16 cellular contexts compared by ENCODE assay signal in the genomic region with DNA sequence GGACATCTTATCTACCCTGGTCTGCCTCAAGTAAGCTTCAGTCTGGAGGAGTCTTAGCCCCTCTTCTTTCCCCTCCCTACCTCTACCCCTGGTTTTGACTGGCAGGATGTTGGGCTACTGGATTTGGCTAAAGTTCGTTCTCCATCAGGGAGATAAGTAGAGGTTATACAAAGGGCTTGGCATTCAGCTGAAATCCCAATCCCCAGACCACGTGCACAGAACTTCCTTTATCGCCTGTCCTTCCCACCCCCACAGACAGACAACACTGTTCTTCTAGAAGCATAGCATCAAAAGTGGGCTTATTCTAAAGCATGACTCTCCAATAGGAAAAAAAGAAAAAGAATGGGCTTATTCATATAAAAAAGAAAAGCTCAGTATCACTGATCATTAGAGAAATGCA. TPM values are rescaled to one million over a fixed set of nuclear protein-coding genes. Genes with fewer than 3 reads are reported as not detected.
DNase-seq lines count a peak whose midpoint lies in the region; ATAC-seq and TF ChIP-seq lines count a peak whose summit lies in the region.
"Had no signal": no experiment of that assay in that cellular context is flagged by ENCODE, and none has a peak within 500 bp of the region (broad histone marks: within the 10 kb centered on the region; RNA-seq: fewer than 3 reads in every experiment).

No MANE protein-coding gene starts in this region.

- H3K23ac ChIP-seq in mesendoderm (ENCODE audit: low read length), result no peak overlapping the region

- H3K56ac ChIP-seq in mesendoderm (ENCODE audit: low read length), result no peak overlapping the region

- H3K36me3 ChIP-seq in right atrium auricular region (no peaks in the 10 kb centered on the region), heart right ventricle (no peaks in the 10 kb centered on the region), mesendoderm (ENCODE audit: control insufficient read depth, insufficient read depth, low read length) (no peaks in the 10 kb centered on the region)
- H3K36me3 ChIP-seq: BLaER1, HAP-1 had no signal

- H3K18ac ChIP-seq in mesendoderm (ENCODE audit: low read length), result no peak overlapping the region

- no peak overlapping the region for H2AK5ac ChIP-seq in mesendoderm (ENCODE audit: low read length)

- no peaks in the 10 kb centered on the region for H3K36me3 Mint-ChIP-seq in activated naive CD4-positive, alpha-beta T cell treated with anti-CD3 and anti-CD28 coated beads, Interleukin-2, amount 50 U/mL, for 72 hours
- H3K36me3 Mint-ChIP-seq: CD8-positive, alpha-beta memory T cell had no signal

- 13 to 34% methylated on average over 3 of the region's 3 CpGs for WGBS in heart right ventricle, 2 donors
- WGBS in mesendoderm (ENCODE audit: extremely low coverage, insufficient coverage, low lambda C conversion rate), result no CpG with 5 or more reads among the region's 3 CpGs

- H3K4me1 ChIP-seq in right atrium auricular region (peaks cover 0 to 5% of the 10 kb centered on the region in 2 donors), heart right ventricle (peaks cover 0 to 47% (median 17%) of the 10 kb centered on the region in 9 donors), mesendoderm (ENCODE audit: control insufficient read depth, low read depth, low read length) (no peaks in the 10 kb centered on the region)
- H3K4me1 ChIP-seq: HAP-1 had no signal

- no peak overlapping the region for H4K8ac ChIP-seq in mesendoderm (ENCODE audit: low read depth, low read length)

- DNase-seq in cardiac septum (ENCODE audit: low spot score) (peak; percentile 1), right atrium auricular region (ENCODE audit: low spot score) (no peak), heart right ventricle (peak in 1 of 2 donors; percentile 23), mesendoderm (peak; percentile 10), NCI-H748 (lab: John Stamatoyannopoulos, UW; ENCODE audit: unreplicated experiment) (no peak), putamen (ENCODE audit: low spot score) (no peak)
- no peak for DNase-seq in activated naive CD4-positive, alpha-beta T cell treated with anti-CD3 and anti-CD28 coated beads, Interleukin-2, amount 50 U/mL, for 72 hours (ENCODE audit: low spot score in 2 of 2)
- DNase-seq: 8988T; AML-193; CD8-positive, alpha-beta memory T cell; DMS53; GF-D8 had no signal

- H3K4me3 ChIP-seq in right atrium auricular region (no peak overlapping the region), heart right ventricle (no peak overlapping the region), mesendoderm (ENCODE audit: low read length) (no peak overlapping the region)
- H3K4me3 ChIP-seq: BLaER1, HAP-1 had no signal

- no peaks in the 10 kb centered on the region for H3K79me1 ChIP-seq in mesendoderm (ENCODE audit: low read length)

- no peak overlapping the region for H3K27ac ChIP-seq in right atrium auricular region
- H3K27ac ChIP-seq in heart right ventricle, result peak overlapping the region in 7 of 10 donors; percentile 25 to 64 (median 39)
- H3K27ac ChIP-seq in mesendoderm (ENCODE audit: low read depth, low read length), result no peak overlapping the region
- H3K27ac ChIP-seq: BLaER1 had no signal

- no peak overlapping the region for H2BK5ac ChIP-seq in mesendoderm (ENCODE audit: low read length)

- H3K9me3 ChIP-seq in right atrium auricular region, result no peaks in the 10 kb centered on the region
- H3K9me3 ChIP-seq in heart right ventricle, result no peaks in the 10 kb centered on the region
- H3K9me3 ChIP-seq: BLaER1, HAP-1 had no signal

- no peak overlapping the region for H2BK15ac ChIP-seq in mesendoderm (replicated peaks; ENCODE audit: low read depth)

- intact Hi-C loops in cardiac septum (cut with DNase I) (no loop called here), heart right ventricle (cut with DNase I) (no loop called here)

- ATAC-seq in heart right ventricle, result peak in 7 of 8 donors; percentile 21 to 79 (median 56)
- ATAC-seq in activated naive CD4-positive, alpha-beta T cell treated with anti-CD3 and anti-CD28 coated beads, Interleukin-2, amount 50 U/mL, for 72 hours, result no peak

- no peaks in the 10 kb centered on the region for H3K9me3 Mint-ChIP-seq in activated naive CD4-positive, alpha-beta T cell treated with anti-CD3 and anti-CD28 coated beads, Interleukin-2, amount 50 U/mL, for 72 hours
- H3K9me3 Mint-ChIP-seq: CD8-positive, alpha-beta memory T cell had no signal

- no peak for TF ChIP-seq CTCF in right atrium auricular region (IDR thresholded peaks at IDR 0.05)
- no peak for TF ChIP-seq CTCF in heart right ventricle (IDR thresholded peaks at IDR 0.05)

- no peaks in the 10 kb centered on the region for H3K79me2 ChIP-seq in mesendoderm (ENCODE audit: control insufficient read depth, insufficient read depth, low read length)

- H3K4me2 ChIP-seq in mesendoderm (ENCODE audit: low read length), result no peak overlapping the region
- H3K4me2 ChIP-seq: BLaER1 had no signal

- H3K27ac Mint-ChIP-seq in activated naive CD4-positive, alpha-beta T cell treated with anti-CD3 and anti-CD28 coated beads, Interleukin-2, amount 50 U/mL, for 72 hours, result no peak overlapping the region
- H3K27ac Mint-ChIP-seq: CD8-positive, alpha-beta memory T cell had no signal

- H3K27me3 ChIP-seq in right atrium auricular region, result no peaks in the 10 kb centered on the region
- peaks cover 0 to 5% (median 0%) of the 10 kb centered on the region in 7 donors for H3K27me3 ChIP-seq in heart right ventricle
- H3K27me3 ChIP-seq in mesendoderm (ENCODE audit: insufficient read depth, low read length, poor library complexity), result no peaks in the 10 kb centered on the region
- H3K27me3 ChIP-seq: BLaER1 had no signal

- H2BK120ac ChIP-seq in mesendoderm (ENCODE audit: low read depth, low read length), result no peak overlapping the region

- H3K4ac ChIP-seq in mesendoderm (ENCODE audit: low read depth, low read length), result no peak overlapping the region

- H3K9ac ChIP-seq in mesendoderm (ENCODE audit: low read length), result no peak overlapping the region
- H3K9ac ChIP-seq: BLaER1 had no signal

- H4K5ac ChIP-seq in mesendoderm (ENCODE audit: low read length), result no peak overlapping the region

RNA-seq across cellular contexts. Expression of a gene that starts 7.8 kb away (rescaled TPM):
- not detected for total RNA-seq in cardiac septum
- not detected for total RNA-seq in right atrium auricular region
- not detected for total RNA-seq in heart right ventricle
- not detected for polyA plus RNA-seq in heart right ventricle
- polyA plus RNA-seq in mesendoderm (2013, experiment 1 of 2), result not detected
- polyA plus RNA-seq in mesendoderm (2013, experiment 2 of 2), result not detected
- total RNA-seq in activated naive CD4-positive, alpha-beta T cell treated with anti-CD3 and anti-CD28 coated beads, Interleukin-2, amount 50 U/mL, for 72 hours, result not detected
- total RNA-seq: CD8-positive, alpha-beta memory T cell; H1; HT1080 had no signal
- polyA plus RNA-seq: CD8-positive, alpha-beta memory T cell; H1 had no signal

RNA-seq across cellular contexts. Expression of a gene that starts 17.3 kb away (rescaled TPM):
- total RNA-seq in cardiac septum, result not detected
- total RNA-seq in right atrium auricular region, result not detected
- under 1 TPM in 1 of 10 donors, not detected in 9; 0.49 TPM for total RNA-seq in heart right ventricle
- not detected for polyA plus RNA-seq in heart right ventricle
- 0.13 TPM for polyA plus RNA-seq in mesendoderm (2013, experiment 1 of 2)
- 0.08 TPM for polyA plus RNA-seq in mesendoderm (2013, experiment 2 of 2)
- total RNA-seq in activated naive CD4-positive, alpha-beta T cell treated with anti-CD3 and anti-CD28 coated beads, Interleukin-2, amount 50 U/mL, for 72 hours, result 1 to 10 TPM in 1 of 2 donors, under 1 TPM in 1; 0.97 to 2.4 TPM
- total RNA-seq: H1, HT1080 had no signal
- polyA plus RNA-seq: CD8-positive, alpha-beta memory T cell had no signal

RNA-seq across cellular contexts. Expression of a gene that starts 35.0 kb away (rescaled TPM):
- total RNA-seq in cardiac septum, result 0.48 TPM
- 1 to 10 TPM in 1 of 2 donors, not detected in 1; 1.4 TPM for total RNA-seq in right atrium auricular region
- total RNA-seq in heart right ventricle, result 1 to 10 TPM in 7 of 10 donors, under 1 TPM in 3; 0.32 to 5.1 (median 1.5) TPM
- under 1 TPM; 0.42 to 0.66 TPM for polyA plus RNA-seq in heart right ventricle
- 0.08 TPM for polyA plus RNA-seq in mesendoderm (2013, experiment 1 of 2)
- 0.10 TPM for polyA plus RNA-seq in mesendoderm (2013, experiment 2 of 2)
- total RNA-seq in activated naive CD4-positive, alpha-beta T cell treated with anti-CD3 and anti-CD28 coated beads, Interleukin-2, amount 50 U/mL, for 72 hours, result not detected
- total RNA-seq: CD8-positive, alpha-beta memory T cell; HT1080 had no signal
- polyA plus RNA-seq: CD8-positive, alpha-beta memory T cell had no signal

RNA-seq across cellular contexts. Expression of a gene that starts 37.5 kb away (rescaled TPM):
- total RNA-seq in cardiac septum (35.4 TPM), right atrium auricular region (10 to 100 TPM; 42.3 to 54.3 TPM), heart right ventricle (10 to 100 TPM; 30.5 to 44.9 (median 35.4) TPM)
- polyA plus RNA-seq in heart right ventricle, result 10 to 100 TPM; 22.6 to 73.2 TPM
- 242 TPM for polyA plus RNA-seq in mesendoderm (2013, experiment 1 of 2)
- polyA plus RNA-seq in mesendoderm (2013, experiment 2 of 2), result 242 TPM
- 100 to 1,000 TPM in 1 of 2 donors, 10 to 100 TPM in 1; 59.9 to 250 TPM for total RNA-seq in activated naive CD4-positive, alpha-beta T cell treated with anti-CD3 and anti-CD28 coated beads, Interleukin-2, amount 50 U/mL, for 72 hours

RNA-seq across cellular contexts. Expression of a gene that starts 48.4 kb away (rescaled TPM):
- total RNA-seq in cardiac septum, result 36.2 TPM
- 10 to 100 TPM; 26.8 to 52.5 TPM for total RNA-seq in right atrium auricular region
- 10 to 100 TPM; 19.9 to 53.8 (median 34.3) TPM for total RNA-seq in heart right ventricle
- polyA plus RNA-seq in heart right ventricle, result 100 to 1,000 TPM in 1 of 2 donors, 10 to 100 TPM in 1; 39.6 to 118 TPM
- polyA plus RNA-seq in mesendoderm (2013, experiment 1 of 2), result 114 TPM
- polyA plus RNA-seq in mesendoderm (2013, experiment 2 of 2), result 106 TPM
- 10 to 100 TPM in 1 of 2 donors, 1 to 10 TPM in 1; 5.6 to 17.7 TPM for total RNA-seq in activated naive CD4-positive, alpha-beta T cell treated with anti-CD3 and anti-CD28 coated beads, Interleukin-2, amount 50 U/mL, for 72 hours

Comparison
In these comparisons a context has a peak if more than half of its experiments do, and no peak if none do; other contexts are left out.
1. DNase-seq: peak in cardiac septum (single experiment) and mesendoderm (single experiment); none in right atrium auricular region (single experiment), NCI-H748 (single experiment), putamen (single experiment) and activated naive CD4-positive, alpha-beta T cell treated with anti-CD3 and anti-CD28 coated beads, Interleukin-2, amount 50 U/mL, for 72 hours (0 of 2).
2. H3K27ac ChIP-seq: peak in heart right ventricle (7 of 10); none in right atrium auricular region (0 of 2) and mesendoderm (single experiment).
3. ATAC-seq: peak in heart right ventricle (7 of 8); none in activated naive CD4-positive, alpha-beta T cell treated with anti-CD3 and anti-CD28 coated beads, Interleukin-2, amount 50 U/mL, for 72 hours (0 of 2).